ENCODE assay signal across 10 cellular contexts in the genomic region with DNA sequence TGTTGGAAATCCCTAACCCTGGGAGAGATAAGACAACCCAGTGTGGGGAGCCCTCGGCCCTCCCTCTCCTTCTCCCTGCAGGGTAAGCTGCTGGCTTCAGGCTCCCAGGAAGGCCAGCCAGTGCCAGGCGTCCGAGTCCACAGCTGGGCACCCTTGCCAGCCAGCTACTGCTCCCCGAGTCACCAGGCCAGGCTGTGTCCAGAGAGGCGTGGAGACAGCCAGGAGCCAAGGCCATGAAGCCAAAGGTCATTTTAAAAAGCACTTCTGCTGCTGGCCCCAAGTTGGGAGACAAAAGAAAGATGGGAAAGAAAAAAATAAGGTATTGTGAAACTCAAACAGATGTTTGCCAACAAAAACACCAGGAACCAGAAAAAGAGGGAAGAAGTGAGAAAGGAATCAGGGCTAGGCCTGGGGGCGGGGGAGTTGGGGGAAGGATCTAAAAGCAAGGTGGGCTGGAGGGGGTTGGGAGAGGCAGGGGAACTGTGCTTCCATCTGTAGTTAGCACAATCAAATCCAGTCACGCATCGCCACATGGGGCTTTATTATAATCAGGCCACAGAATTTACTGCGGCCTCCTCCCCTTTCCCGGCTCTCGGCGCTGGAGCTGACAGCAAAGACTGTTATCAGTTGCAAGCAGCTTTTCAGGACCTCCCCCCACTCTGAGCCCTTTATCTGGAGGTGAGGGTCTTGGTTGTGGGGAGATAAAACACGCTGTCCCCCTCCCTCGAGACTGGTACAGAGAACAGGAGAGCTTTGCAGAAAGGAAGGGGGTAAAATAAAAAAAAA. TPM values are rescaled to one million over a fixed set of nuclear protein-coding genes. Genes with fewer than 3 reads are reported as not detected.
DNase-seq lines count a peak whose midpoint lies in the region; FAIRE-seq and TF ChIP-seq lines count a peak whose summit lies in the region.
"Had no signal": no experiment of that assay in that cellular context is flagged by ENCODE, and none has a peak within 500 bp of the region (broad histone marks: within the 10 kb centered on the region; RNA-seq: fewer than 3 reads in every experiment).

No MANE protein-coding gene starts in this region.

- H3K4me3 ChIP-seq in adrenal gland (no peak overlapping the region), testis (no peak overlapping the region)
- H3K4me3 ChIP-seq: SJCRH30 had no signal

- H3K4me1 Mint-ChIP-seq in glutamatergic neuron (ENCODE audit: low read depth, unreplicated experiment): peaks cover 9% of the 10 kb centered on the region

- intact Hi-C loops in adrenal gland (cut with DNase I): no loop called here
- intact Hi-C loops in testis (cut with DNase I; ENCODE audit: low total_unique reads): no loop called here

- H3K27ac ChIP-seq in adrenal gland: peak overlapping the region in 2 of 5 donors; percentile 26 to 47
- H3K27ac ChIP-seq in testis: no peak overlapping the region
- H3K27ac ChIP-seq: neutrophil, SJCRH30 had no signal

- H3K9me3 ChIP-seq in adrenal gland (replicated peaks in 1 of 3) (no peaks in the 10 kb centered on the region), testis (no peaks in the 10 kb centered on the region)
- H3K9me3 ChIP-seq: neutrophil, SJCRH30 had no signal

- H3K36me3 ChIP-seq in adrenal gland (replicated peaks in 1 of 2): peaks cover 0 to 22% of the 10 kb centered on the region in 2 donors
- H3K36me3 ChIP-seq in testis (ENCODE audit: low read depth, missing control alignments): no peaks in the 10 kb centered on the region
- H3K36me3 ChIP-seq: SJCRH30 had no signal

- H3K27me3 Mint-ChIP-seq in glutamatergic neuron (ENCODE audit: unreplicated experiment): no peaks in the 10 kb centered on the region

- H3K27me3 ChIP-seq in adrenal gland (no peaks in the 10 kb centered on the region), testis (no peaks in the 10 kb centered on the region)
- H3K27me3 ChIP-seq: neutrophil, SJCRH30 had no signal

- H3K4me1 ChIP-seq in adrenal gland (replicated peaks in 1 of 2) (peaks cover 14 to 15% of the 10 kb centered on the region in 2 donors), testis (peaks cover 9% of the 10 kb centered on the region)
- H3K4me1 ChIP-seq: SJCRH30 had no signal

- peak; percentile 41 for DNase-seq in D721Med (ENCODE audit: insufficient read length, low spot score)
- DNase-seq in adrenal gland: peak; percentile 50 to 86 (median 81)
- DNase-seq in glutamatergic neuron: peak; percentile 42
- peak; percentile 64 for DNase-seq in occipital lobe (lab: John Stamatoyannopoulos, UW)
- no peak for DNase-seq in COR-L47 (lab: John Stamatoyannopoulos, UW)
- no peak for DNase-seq in testis
- DNase-seq in NCI-H1048 (lab: John Stamatoyannopoulos, UW): no peak
- DNase-seq in H54 (ENCODE audit: insufficient read length, low spot score): no peak
- DNase-seq: SJCRH30 had no signal

- peak overlapping the region; percentile 58 for H3K4me3 Mint-ChIP-seq in glutamatergic neuron (ENCODE audit: unreplicated experiment)

- no peaks in the 10 kb centered on the region for H3K9me3 Mint-ChIP-seq in glutamatergic neuron (ENCODE audit: unreplicated experiment)

- TF ChIP-seq CTCF in D721Med (IDR thresholded peaks at IDR 0.05; ENCODE audit: insufficient read depth, missing control alignments) (no peak), adrenal gland (IDR thresholded peaks at IDR 0.05) (no peak), glutamatergic neuron (IDR thresholded peaks at IDR 0.05; ENCODE audit: partially characterized antibody, unreplicated experiment) (no peak), testis (IDR thresholded peaks at IDR 0.05) (no peak)

- no peak for TF ChIP-seq POLR2A in adrenal gland (IDR thresholded peaks at IDR 0.05)
- TF ChIP-seq POLR2A in testis (IDR thresholded peaks at IDR 0.05): no peak
- no peak for TF ChIP-seq POLR2A in H54 (IDR thresholded peaks at IDR 0.05; ENCODE audit: low read depth, low read length)

- peak overlapping the region; percentile 90 for H3K27ac Mint-ChIP-seq in glutamatergic neuron (ENCODE audit: unreplicated experiment)

- FAIRE-seq in D721Med (lab: Jason Lieb, UNC) (no peak), H54 (lab: Jason Lieb, UNC) (no peak)

- 53 to 79% (median 64%) methylated on average over 11 to 14 of the region's 14 CpGs for WGBS in adrenal gland, 4 donors
- 65 to 77% methylated on average over 14 of the region's 14 CpGs for WGBS in testis, 2 donors

- no peaks in the 10 kb centered on the region for H3K36me3 Mint-ChIP-seq in glutamatergic neuron (ENCODE audit: unreplicated experiment)

RNA-seq across cellular contexts. Expression of gene RBM19, which starts 33.5 kb away (rescaled TPM):
- total RNA-seq in adrenal gland: 10 to 100 TPM; 19.6 to 42.3 (median 29.1) TPM
- polyA plus RNA-seq in adrenal gland: 10 to 100 TPM; 20.4 to 71.4 (median 38.3) TPM
- total RNA-seq in glutamatergic neuron (ENCODE audit: unreplicated experiment): 27.4 TPM
- total RNA-seq in occipital lobe: 18.4 TPM
- total RNA-seq in testis: 10 to 100 TPM; 49.5 to 55.4 TPM
- 28.9 TPM for polyA plus RNA-seq in testis (ENCODE audit: insufficient read depth, low read depth, low replicate concordance)

Comparison
In these comparisons a context has a peak if more than half of its experiments do, and no peak if none do; other contexts are left out.
1. DNase-seq: peak in D721Med (single experiment), adrenal gland (7 of 7), glutamatergic neuron (single experiment) and occipital lobe (single experiment); none in COR-L47 (single experiment), testis (single experiment), NCI-H1048 (single experiment) and H54 (single experiment).